Comparison of ENCODE assay signal across 8 cellular contexts in the genomic region with DNA sequence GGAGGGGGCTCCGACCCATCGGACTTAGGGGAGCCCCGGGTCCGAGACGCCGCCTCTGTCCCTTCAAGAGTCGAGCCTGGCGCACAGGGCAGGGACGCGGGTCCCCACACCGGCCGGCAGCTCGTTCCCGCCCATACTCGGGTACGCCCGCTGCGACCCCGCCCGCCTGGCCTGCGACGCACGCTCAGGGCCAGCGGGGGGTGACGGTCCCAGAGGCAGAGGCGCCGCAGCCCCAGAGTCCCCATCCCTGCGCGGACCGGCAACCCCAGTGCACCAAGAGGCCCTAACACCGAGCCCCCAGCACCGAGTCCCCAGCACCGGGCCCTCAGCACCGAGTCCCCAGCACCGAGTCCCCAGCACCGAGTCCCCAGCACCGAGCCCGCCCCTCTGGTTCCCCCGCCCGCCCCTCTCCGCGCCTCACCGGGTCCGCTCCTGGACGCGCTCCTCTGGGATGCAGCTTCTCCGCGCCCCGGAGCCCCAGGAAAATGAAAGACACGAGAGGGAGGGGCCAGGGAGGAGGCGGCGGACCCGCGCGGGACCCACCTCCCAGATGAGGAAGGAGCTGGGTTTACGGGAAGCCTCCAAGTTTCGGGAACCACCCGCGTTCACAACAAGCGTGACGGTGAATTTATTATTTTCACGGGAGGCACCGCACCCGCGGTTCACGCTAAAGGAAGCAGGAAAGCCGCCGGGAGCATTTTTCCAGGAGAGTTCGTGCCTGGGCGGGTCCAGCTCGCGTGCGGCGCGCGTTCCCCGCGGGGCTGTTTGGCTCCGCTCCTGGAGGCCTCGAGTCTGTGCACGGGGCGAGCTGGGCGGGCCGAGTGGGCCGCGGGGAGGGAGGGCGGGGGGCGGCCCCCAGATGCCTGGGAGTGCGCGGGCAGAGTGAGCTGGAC. TPM values are rescaled to one million over a fixed set of nuclear protein-coding genes. Genes with fewer than 3 reads are reported as not detected.
DNase-seq lines count a peak whose midpoint lies in the region; ATAC-seq and TF ChIP-seq lines count a peak whose summit lies in the region.

A gene (minus strand): TSS at position 488 of the 893 bp plus-strand sequence. CDS start 6,526 bp downstream, outside the sequence.

- H3K27ac Mint-ChIP-seq in CD4-positive, CD25-positive, alpha-beta regulatory T cell, result peak within 1 kb of the TSS in 1 of 3 donors; percentile 82
- H3K27ac Mint-ChIP-seq in chondrocyte (ENCODE audit: unreplicated experiment), result peak within 1 kb of the TSS; percentile 65
- H3K27ac Mint-ChIP-seq in type B pancreatic cell, result peak within 1 kb of the TSS; percentile 69

- peak within 1 kb of the TSS; percentile 51 for H3K4me3 ChIP-seq in CD4-positive, CD25-positive, alpha-beta regulatory T cell (ENCODE audit: low read depth, low read length)
- peak within 1 kb of the TSS; percentile 52 for H3K4me3 ChIP-seq in lung

- ATAC-seq in CD4-positive, CD25-positive, alpha-beta regulatory T cell (ENCODE audit: low read depth in 2 of 2), result peak; percentile 7 to 38
- ATAC-seq in lung (ENCODE audit: insufficient read depth, low FRiP score), result peak; percentile 32

- DNase-seq in CD4-positive, CD25-positive, alpha-beta regulatory T cell, result no peak
- DNase-seq in NCI-H460 (ENCODE audit: extremely low read depth, low read depth) (no peak), chondrocyte (ENCODE audit: low spot score) (no peak), lung (ENCODE audit: low spot score) (peak; percentile 60), type B pancreatic cell (ENCODE audit: extremely low spot score, unreplicated experiment) (no peak), HuH-7.5 (ENCODE audit: low spot score) (no peak), SW 1271 (lab: John Stamatoyannopoulos, UW) (no peak), NCI-H1930 (lab: John Stamatoyannopoulos, UW) (no peak)

- no peaks in the 10 kb centered on the region for H3K36me3 Mint-ChIP-seq in CD4-positive, CD25-positive, alpha-beta regulatory T cell
- no peaks in the 10 kb centered on the region for H3K36me3 Mint-ChIP-seq in chondrocyte (ENCODE audit: low read depth)
- H3K36me3 Mint-ChIP-seq in type B pancreatic cell, result no peaks in the 10 kb centered on the region

- peaks cover 31% of the 10 kb centered on the region for H3K4me1 ChIP-seq in CD4-positive, CD25-positive, alpha-beta regulatory T cell (ENCODE audit: control insufficient read depth, insufficient read depth, low read length, poor library complexity, severe bottlenecking)
- H3K4me1 ChIP-seq in lung (ENCODE audit: control insufficient read depth in 2 of 2, insufficient read depth in 2 of 2, low read length in 2 of 2), result peaks cover 0 to 24% of the 10 kb centered on the region in 2 donors

- peaks cover 46% of the 10 kb centered on the region for H3K27me3 Mint-ChIP-seq in CD4-positive, CD25-positive, alpha-beta regulatory T cell
- peaks cover 8% of the 10 kb centered on the region for H3K27me3 Mint-ChIP-seq in chondrocyte (ENCODE audit: low read depth)
- peaks cover 11% of the 10 kb centered on the region for H3K27me3 Mint-ChIP-seq in type B pancreatic cell

- TF ChIP-seq CTCF in chondrocyte (IDR thresholded peaks at IDR 0.05) (no peak), lung (IDR thresholded peaks at IDR 0.05; ENCODE audit: control extremely low read depth, extremely low read depth) (no peak), type B pancreatic cell (conservative IDR thresholded peaks at IDR 0.05) (no peak)

- H3K36me3 ChIP-seq in CD4-positive, CD25-positive, alpha-beta regulatory T cell (ENCODE audit: control insufficient read depth, insufficient read depth, low read length), result no peaks in the 10 kb centered on the region
- H3K36me3 ChIP-seq in lung (ENCODE audit: control insufficient read depth in 2 of 2, insufficient read depth in 2 of 2, low read length in 2 of 2), result no peaks in the 10 kb centered on the region

- peaks cover 0 to 26% (median 13%) of the 10 kb centered on the region in 4 donors for H3K4me1 Mint-ChIP-seq in CD4-positive, CD25-positive, alpha-beta regulatory T cell
- H3K4me1 Mint-ChIP-seq in chondrocyte (ENCODE audit: low read depth) (peaks cover 46% of the 10 kb centered on the region), type B pancreatic cell (ENCODE audit: unreplicated experiment) (peaks cover 23% of the 10 kb centered on the region)

- H3K27me3 ChIP-seq in CD4-positive, CD25-positive, alpha-beta regulatory T cell (ENCODE audit: control insufficient read depth, insufficient read depth, low read length), result no peaks in the 10 kb centered on the region
- no peaks in the 10 kb centered on the region for H3K27me3 ChIP-seq in lung (ENCODE audit: control insufficient read depth, insufficient read depth)

- peak within 1 kb of the TSS; percentile 60 to 96 (median 90) for H3K4me3 Mint-ChIP-seq in CD4-positive, CD25-positive, alpha-beta regulatory T cell
- H3K4me3 Mint-ChIP-seq in chondrocyte (ENCODE audit: unreplicated experiment) (peak within 1 kb of the TSS; percentile 59), type B pancreatic cell (peak within 1 kb of the TSS; percentile 84)

- WGBS in lung, 2 donors, result 2% methylated on average over 66 to 90 of the region's 90 CpGs

- H3K27ac ChIP-seq in CD4-positive, CD25-positive, alpha-beta regulatory T cell (ENCODE audit: insufficient read depth, low read length, poor library complexity, severe bottlenecking), result no peak within 1 kb of the TSS
- peak within 1 kb of the TSS in 1 of 2 donors; percentile 82 for H3K27ac ChIP-seq in lung (ENCODE audit: low read depth in 1 of 2, low read length in 1 of 2)

- H3K9me3 ChIP-seq in CD4-positive, CD25-positive, alpha-beta regulatory T cell (ENCODE audit: control insufficient read depth in 2 of 2, low read length in 2 of 2), result no peaks in the 10 kb centered on the region
- H3K9me3 ChIP-seq in lung (ENCODE audit: control insufficient read depth in 2 of 2, insufficient read depth in 1 of 2, low read length in 1 of 2), result no peaks in the 10 kb centered on the region

- no peaks in the 10 kb centered on the region for H3K9me3 Mint-ChIP-seq in CD4-positive, CD25-positive, alpha-beta regulatory T cell
- H3K9me3 Mint-ChIP-seq in chondrocyte (ENCODE audit: low read depth) (no peaks in the 10 kb centered on the region), type B pancreatic cell (no peaks in the 10 kb centered on the region)

RNA-seq across cellular contexts. Expression of the gene that starts here (rescaled TPM):
- 0.52 TPM for total RNA-seq in CD4-positive, CD25-positive, alpha-beta regulatory T cell
- under 1 TPM; 0.38 to 0.91 (median 0.51) TPM for polyA plus RNA-seq in CD4-positive, CD25-positive, alpha-beta regulatory T cell
- 13.0 and 19.3 TPM in 2 replicates for total RNA-seq in NCI-H460 (2014; rRNA removed; shearing (Covaris generic))
- 14.4 and 23.8 TPM in 2 replicates for polyA plus RNA-seq in NCI-H460 (2014; cell fraction: nucleus; rRNA removed)
- total RNA-seq in chondrocyte (1.3 to 2.5 TPM (median 2.1 TPM) in 3 replicates), lung (10 to 100 TPM; 14.7 to 38.0 TPM), type B pancreatic cell (ENCODE audit: low replicate concordance) (13.2 and 17.7 TPM in 2 replicates)
- 10 to 100 TPM; 12.5 to 68.6 TPM for polyA plus RNA-seq in lung

Comparison
In these comparisons a context has a peak if more than half of its experiments do, and no peak if none do; other contexts are left out.
1. RNA of the gene that starts here (polyA plus RNA-seq): 12.5 to 68.6 TPM in lung; 0.38 to 0.91 TPM in CD4-positive, CD25-positive, alpha-beta regulatory T cell; every median in the first group is over 4 times any median in the second.
2. Peak in ATAC-seq and H3K4me3 ChIP-seq in CD4-positive, CD25-positive, alpha-beta regulatory T cell; RNA of the gene not detected or under 1 TPM.
3. Peak in every context shown above with its lines, with median percentiles within 50 percentile points of each other: H3K4me3 Mint-ChIP-seq.